ENCODE assay signal across 1 cellular context in genomic region chr19:41428481-41428859, GRCh38.
TF ChIP-seq lines count a peak whose summit lies in the region.

No MANE protein-coding gene starts in this region.

TF ChIP-seq in GM23338, 12 proteins besides CTCF, POLR2A, EP300 and RAD21 (continued from another document):
- TF ChIP-seq CREB1 (CRISPR knock-in tag; IDR thresholded peaks at IDR 0.05; ENCODE audit: low read depth) (no peak), ZNF462 (CRISPR knock-in tag; IDR thresholded peaks at IDR 0.05) (no peak), ZNF331 (CRISPR knock-in tag; IDR thresholded peaks at IDR 0.05; ENCODE audit: low read depth) (no peak)
